17 cellular contexts compared by ENCODE assay signal in genomic region chr1:106278706-106279105, GRCh38.
"Had no signal": no experiment of that assay in that cellular context is flagged by ENCODE, and none has a peak within 500 bp of the region (broad histone marks: within the 10 kb centered on the region; RNA-seq: fewer than 3 reads in every experiment).

No MANE protein-coding gene starts in this region.

- DNase-seq: activated CD4-positive, alpha-beta memory T cell treated with anti-CD3 and anti-CD28 coated beads, Interleukin-2, amount 10 ng/mL, durations not matched to agents 7 days and 5 days; activated CD4-positive, alpha-beta T cell treated with anti-CD3 and anti-CD28 coated beads for 48 hours; activated CD4-positive, CD25-positive, alpha-beta regulatory T cell; activated CD8-positive, alpha-beta memory T cell treated with anti-CD3 and anti-CD28 coated beads, Interleukin-2, amount 10 ng/mL, durations not matched to agents 7 days and 5 days; activated naive CD8-positive, alpha-beta T cell treated with anti-CD3 and anti-CD28 coated beads for 36 hours; amniotic stem cell; cortex of kidney; effector CD4-positive, alpha-beta T cell; mammary epithelial cell; midbrain; nephron progenitor cell; stimulated activated CD4-positive, alpha-beta T cell treated with anti-CD3 and anti-CD28 coated beads, Interleukin-2, amount 100 ng/mL, for 24 hours; stimulated activated naive CD8-positive, alpha-beta T cell treated with anti-CD3 and anti-CD28 coated beads, Interleukin-15, amount 100 ng/mL, for 72 hours; transverse colon; uterus had no signal

- H3K4me3 ChIP-seq: esophagus muscularis mucosa, suprapubic skin, transverse colon, uterus had no signal

- H3K4me1 ChIP-seq: esophagus muscularis mucosa, suprapubic skin, transverse colon, uterus had no signal

- H3K27me3 ChIP-seq: esophagus muscularis mucosa, suprapubic skin, transverse colon, uterus had no signal

- H3K36me3 ChIP-seq: esophagus muscularis mucosa, suprapubic skin, transverse colon, uterus had no signal

- H3K9me3 ChIP-seq: suprapubic skin, uterus had no signal

- H3K27ac ChIP-seq: esophagus muscularis mucosa, suprapubic skin, transverse colon, uterus had no signal
